Comparison of ENCODE assay signal across 8 cellular contexts in the genomic region with DNA sequence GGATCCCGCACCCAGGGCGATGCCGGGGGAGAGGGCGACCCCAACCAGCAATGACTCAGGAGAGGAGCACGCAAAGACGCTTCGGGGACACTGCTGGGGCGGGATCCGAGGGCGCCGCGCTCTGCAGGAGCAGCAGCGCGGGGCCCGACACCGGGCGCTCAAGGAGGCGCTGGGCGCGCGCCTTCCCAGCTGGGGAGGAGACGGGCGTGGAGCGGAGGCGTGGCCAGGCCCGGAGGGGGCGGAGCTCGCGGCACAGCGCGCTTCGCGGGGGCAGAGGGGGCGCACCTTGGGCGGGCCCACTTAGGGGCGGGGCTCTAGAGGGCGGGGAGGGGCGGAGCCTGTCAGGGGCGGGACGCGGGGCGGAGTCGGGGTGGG. TPM values are rescaled to one million over a fixed set of nuclear protein-coding genes. Genes with fewer than 3 reads are reported as not detected.
A peak's percentile ranks its signal among the peaks of the same experiment; 100 is the strongest.
DNase-seq lines count a peak whose midpoint lies in the region; ATAC-seq and TF ChIP-seq lines count a peak whose summit lies in the region.

No MANE protein-coding gene starts in this region.

- DNase-seq in Ammon's horn (ENCODE audit: low spot score) (peak; percentile 95), NCI-H748 treated with DMSO at 0.1 percent for 48 hours (lab: John Stamatoyannopoulos, UW) (peak; percentile 38), lung (ENCODE audit: low spot score) (peak; percentile 93)
- DNase-seq in activated CD8-positive, alpha-beta memory T cell treated with anti-CD3 and anti-CD28 coated beads for 1 hour (ENCODE audit: extremely low read depth in 1 of 2, low read depth in 1 of 2), result peak; percentile 78 to 90
- DNase-seq in stimulated activated CD4-positive, alpha-beta T cell treated with anti-CD3 and anti-CD28 coated beads, Interleukin-4, amount 100 ng/mL, for 4 hours, result peak; percentile 90 to 95

- WGBS in ectodermal cell, 2 experiments, result 1% methylated on average over 35 to 38 of the region's 43 CpGs
- WGBS in lung, 2 donors, result 1% methylated on average over 23 to 43 of the region's 43 CpGs

- TF ChIP-seq CTCF in lung (IDR thresholded peaks at IDR 0.05; ENCODE audit: control extremely low read depth, extremely low read depth), result no peak

- H3K9me3 ChIP-seq in ectodermal cell (ENCODE audit: control insufficient read depth, low read length), result no peaks in the 10 kb centered on the region
- H3K9me3 ChIP-seq in lung (ENCODE audit: control insufficient read depth in 2 of 2, insufficient read depth in 1 of 2, low read length in 1 of 2), result peaks cover 0 to 4% of the 10 kb centered on the region in 2 donors

- peak; percentile 74 for ATAC-seq in GM19324 (IDR thresholded peaks at IDR 0.05; ENCODE audit: low FRiP score, unreplicated experiment)
- peak; percentile 62 for ATAC-seq in HG03442 (IDR thresholded peaks at IDR 0.05; ENCODE audit: unreplicated experiment)
- peak; percentile 91 for ATAC-seq in lung (ENCODE audit: insufficient read depth, low FRiP score)

- H3K36me3 ChIP-seq in ectodermal cell (ENCODE audit: control insufficient read depth, insufficient read depth, low read length), result no peaks in the 10 kb centered on the region
- H3K36me3 ChIP-seq in lung (ENCODE audit: control insufficient read depth in 2 of 2, insufficient read depth in 2 of 2, low read length in 2 of 2), result peaks cover 0 to 14% of the 10 kb centered on the region in 2 donors

- H3K4me3 ChIP-seq in ectodermal cell (ENCODE audit: insufficient read depth, low read depth, low read length) (peak overlapping the region; percentile 75), lung (peak overlapping the region; percentile 65)

- H3K4me1 ChIP-seq in ectodermal cell (ENCODE audit: control insufficient read depth, insufficient read depth, low read length), result no peaks in the 10 kb centered on the region
- peaks cover 0 to 10% of the 10 kb centered on the region in 2 donors for H3K4me1 ChIP-seq in lung (ENCODE audit: control insufficient read depth in 2 of 2, insufficient read depth in 2 of 2, low read length in 2 of 2)

- no peaks in the 10 kb centered on the region for H3K27me3 ChIP-seq in ectodermal cell (ENCODE audit: control insufficient read depth, insufficient read depth, low read length, poor library complexity, severe bottlenecking)
- H3K27me3 ChIP-seq in lung (ENCODE audit: control insufficient read depth, insufficient read depth), result no peaks in the 10 kb centered on the region

- H3K27ac ChIP-seq in ectodermal cell (ENCODE audit: insufficient read depth, low read depth, low read length, poor library complexity, severe bottlenecking), result no peak overlapping the region
- peak overlapping the region; percentile 91 to 96 for H3K27ac ChIP-seq in lung (ENCODE audit: low read depth in 1 of 2, low read length in 1 of 2)

RNA-seq across cellular contexts. Expression of a gene that starts 0.4 kb away (rescaled TPM):
- polyA plus RNA-seq in ectodermal cell (2013, experiment 1 of 4), result 147 TPM
- 151 TPM for polyA plus RNA-seq in ectodermal cell (2013, experiment 2 of 4)
- polyA plus RNA-seq in ectodermal cell (2013, experiment 3 of 4), result 127 TPM
- polyA plus RNA-seq in ectodermal cell (2013, experiment 4 of 4), result 151 TPM
- total RNA-seq in lung, result 10 to 100 TPM; 45.5 to 86.5 TPM
- 10 to 100 TPM; 40.4 to 96.4 TPM for polyA plus RNA-seq in lung

RNA-seq across cellular contexts. Expression of a gene that starts 15.9 kb away (rescaled TPM):
- polyA plus RNA-seq in ectodermal cell (2013, experiment 1 of 4), result 101 TPM
- 98.8 TPM for polyA plus RNA-seq in ectodermal cell (2013, experiment 2 of 4)
- polyA plus RNA-seq in ectodermal cell (2013, experiment 3 of 4), result 65.9 TPM
- 68.6 TPM for polyA plus RNA-seq in ectodermal cell (2013, experiment 4 of 4)
- 10 to 100 TPM; 87.0 to 93.2 TPM for total RNA-seq in lung
- polyA plus RNA-seq in lung, result 10 to 100 TPM; 35.6 to 48.0 TPM

RNA-seq across cellular contexts. Expression of a gene that starts 56.0 kb away (rescaled TPM):
- 176 TPM for polyA plus RNA-seq in ectodermal cell (2013, experiment 1 of 4)
- polyA plus RNA-seq in ectodermal cell (2013, experiment 2 of 4), result 199 TPM
- 164 TPM for polyA plus RNA-seq in ectodermal cell (2013, experiment 3 of 4)
- polyA plus RNA-seq in ectodermal cell (2013, experiment 4 of 4), result 183 TPM
- 100 to 1,000 TPM; 243 to 247 TPM for total RNA-seq in lung
- 100 to 1,000 TPM; 139 to 209 TPM for polyA plus RNA-seq in lung

Comparison
In these comparisons a context has a peak if more than half of its experiments do, and no peak if none do; other contexts are left out.
1. DNase-seq: peak in every context shown above with its lines; median percentile 95 in Ammon's horn; 93 in lung; 92 in stimulated activated CD4-positive, alpha-beta T cell treated with anti-CD3 and anti-CD28 coated beads, Interleukin-4, amount 100 ng/mL, for 4 hours; 84 in activated CD8-positive, alpha-beta memory T cell treated with anti-CD3 and anti-CD28 coated beads for 1 hour; 38 in NCI-H748 treated with DMSO at 0.1 percent for 48 hours.